ENCODE assay signal across 8 cellular contexts in the genomic region with DNA sequence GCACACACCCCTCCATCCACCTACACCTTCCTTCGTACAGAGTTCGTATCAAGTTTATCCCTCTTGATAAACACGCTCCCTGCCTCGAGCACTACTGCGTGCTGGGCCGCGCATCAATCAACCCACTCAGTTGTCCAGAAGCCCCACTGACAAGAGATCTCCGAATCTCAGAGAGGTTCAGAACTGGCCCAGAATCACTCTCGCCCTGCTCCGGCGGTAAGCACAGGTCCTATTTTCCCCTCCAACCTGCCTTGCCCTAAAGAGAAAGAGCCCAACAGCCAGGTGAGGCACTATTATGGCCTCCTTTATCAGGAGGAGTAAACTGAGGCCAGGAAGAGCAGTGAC. TPM values are rescaled to one million over a fixed set of nuclear protein-coding genes. Genes with fewer than 3 reads are reported as not detected.
DNase-seq lines count a peak whose midpoint lies in the region; ATAC-seq and TF ChIP-seq lines count a peak whose summit lies in the region.

No MANE protein-coding gene starts in this region.

- peaks cover 6% of the 10 kb centered on the region for H3F3A ChIP-seq in neural cell (ENCODE audit: insufficient read depth, low read length, poor library complexity, severe bottlenecking)

- peak overlapping the region; percentile 15 for H3K4me2 ChIP-seq in neural cell (ENCODE audit: low read length)

- H3K27me3 Mint-ChIP-seq in CD4-positive, CD25-positive, alpha-beta regulatory T cell = peaks cover 5% of the 10 kb centered on the region

- no peaks in the 10 kb centered on the region for H4K20me1 ChIP-seq in neural cell (ENCODE audit: insufficient read depth)

- H3K4me3 ChIP-seq in CD4-positive, CD25-positive, alpha-beta regulatory T cell (ENCODE audit: low read depth, low read length) = peak overlapping the region; percentile 81
- H3K4me3 ChIP-seq in HUES6 (ENCODE audit: low read depth, low read length) (peak overlapping the region; percentile 46), coronary artery (peak overlapping the region; percentile 91), neural cell (ENCODE audit: low read length) (peak overlapping the region; percentile 95)

- TF ChIP-seq EP300 in neural cell (conservative IDR thresholded peaks at IDR 0.05; ENCODE audit: poor library complexity, severe bottlenecking) = no peak

- H3K9me3 Mint-ChIP-seq in CD4-positive, CD25-positive, alpha-beta regulatory T cell = peaks cover 0 to 2% (median 0%) of the 10 kb centered on the region in 7 donors

- H3K36me3 ChIP-seq in CD4-positive, CD25-positive, alpha-beta regulatory T cell (ENCODE audit: control insufficient read depth, insufficient read depth, low read length) = peaks cover 20% of the 10 kb centered on the region
- H3K36me3 ChIP-seq in HUES6 (ENCODE audit: control insufficient read depth, insufficient read depth, low read length) (peaks cover 22% of the 10 kb centered on the region), neural cell (ENCODE audit: insufficient read depth, low read length) (no peaks in the 10 kb centered on the region)

- peaks cover 30% of the 10 kb centered on the region for H3K79me2 ChIP-seq in neural cell (replicated peaks; ENCODE audit: insufficient read depth, low read length)

- ATAC-seq in CD4-positive, CD25-positive, alpha-beta regulatory T cell (ENCODE audit: low read depth in 2 of 2) = peak; percentile 9 to 27
- ATAC-seq in HG03039 (IDR thresholded peaks at IDR 0.05; ENCODE audit: unreplicated experiment) = no peak

- H3K9ac ChIP-seq in HUES6 (ENCODE audit: low read length) (no peak overlapping the region), neural cell (ENCODE audit: low read length) (peak overlapping the region; percentile 67)

- H3K36me3 Mint-ChIP-seq in CD4-positive, CD25-positive, alpha-beta regulatory T cell = peaks cover 7% of the 10 kb centered on the region

- no peak for DNase-seq in CD4-positive, CD25-positive, alpha-beta regulatory T cell
- no peak for DNase-seq in coronary artery (ENCODE audit: low spot score)
- DNase-seq in NCI-H187 (lab: John Stamatoyannopoulos, UW) = no peak
- no peak for DNase-seq in GM19240 (ENCODE audit: insufficient read length, low spot score)
- DNase-seq in NCI-H2107 treated with DMSO at 0.1 percent for 48 hours (lab: John Stamatoyannopoulos, UW; ENCODE audit: unreplicated experiment) = no peak

- H3K4me1 Mint-ChIP-seq in CD4-positive, CD25-positive, alpha-beta regulatory T cell = peaks cover 0 to 37% (median 28%) of the 10 kb centered on the region in 4 donors

- H3K9me3 ChIP-seq in CD4-positive, CD25-positive, alpha-beta regulatory T cell (ENCODE audit: control insufficient read depth in 2 of 2, low read length in 2 of 2) = no peaks in the 10 kb centered on the region
- no peaks in the 10 kb centered on the region for H3K9me3 ChIP-seq in HUES6 (ENCODE audit: control insufficient read depth, insufficient read depth, low read depth, low read length)
- no peaks in the 10 kb centered on the region for H3K9me3 ChIP-seq in neural cell (ENCODE audit: low read length)

- no peak for TF ChIP-seq RAD21 in neural cell (conservative IDR thresholded peaks at IDR 0.05)

- peaks cover 39% of the 10 kb centered on the region for H3K4me1 ChIP-seq in CD4-positive, CD25-positive, alpha-beta regulatory T cell (ENCODE audit: control insufficient read depth, insufficient read depth, low read length, poor library complexity, severe bottlenecking)
- H3K4me1 ChIP-seq in HUES6 (ENCODE audit: control insufficient read depth, insufficient read depth, low read length) = peaks cover 41% of the 10 kb centered on the region

- peak overlapping the region; percentile 94 to 97 (median 94) for H3K4me3 Mint-ChIP-seq in CD4-positive, CD25-positive, alpha-beta regulatory T cell

- H2AFZ ChIP-seq in neural cell (ENCODE audit: low read depth, low read length) = peak overlapping the region; percentile 78

- H3K27ac ChIP-seq in CD4-positive, CD25-positive, alpha-beta regulatory T cell (ENCODE audit: insufficient read depth, low read length, poor library complexity, severe bottlenecking) = peak overlapping the region; percentile 94
- H3K27ac ChIP-seq in HUES6 (ENCODE audit: low read depth, low read length) = no peak overlapping the region
- H3K27ac ChIP-seq in coronary artery = peak overlapping the region; percentile 92 to 95
- peak overlapping the region; percentile 64 for H3K27ac ChIP-seq in neural cell (ENCODE audit: low read length)

- no peaks in the 10 kb centered on the region for H3K9me2 ChIP-seq in neural cell (ENCODE audit: insufficient read depth, low read length)

- peak overlapping the region; percentile 99 to 100 (median 100) for H3K27ac Mint-ChIP-seq in CD4-positive, CD25-positive, alpha-beta regulatory T cell

- no peaks in the 10 kb centered on the region for H3K27me3 ChIP-seq in CD4-positive, CD25-positive, alpha-beta regulatory T cell (ENCODE audit: control insufficient read depth, insufficient read depth, low read length)
- no peaks in the 10 kb centered on the region for H3K27me3 ChIP-seq in HUES6 (ENCODE audit: control insufficient read depth, insufficient read depth, low read length)
- H3K27me3 ChIP-seq in neural cell (ENCODE audit: insufficient read depth, low read depth, low read length) = no peaks in the 10 kb centered on the region

- TF ChIP-seq CTCF in coronary artery (IDR thresholded peaks at IDR 0.05) = no peak
- TF ChIP-seq CTCF in neural cell (IDR thresholded peaks at IDR 0.05; ENCODE audit: poor library complexity, severe bottlenecking) = no peak

TF ChIP-seq in neural cell, 6 proteins besides CTCF, POLR2A, EP300 and RAD21:
- TF ChIP-seq SMC3 (conservative IDR thresholded peaks at IDR 0.05; ENCODE audit: poor library complexity) (no peak), MXI1 (conservative IDR thresholded peaks at IDR 0.05; ENCODE audit: poor library complexity, severe bottlenecking) (no peak), TAF1 (IDR thresholded peaks at IDR 0.05; ENCODE audit: low read depth) (no peak), REST (IDR thresholded peaks at IDR 0.05; ENCODE audit: borderline replicate concordance) (no peak)
TF ChIP-seq in neural cell: peak in this region for 0.

RNA-seq across cellular contexts. Expression of gene NISCH, which starts 0.5 kb away (rescaled TPM):
- 168 TPM for total RNA-seq in CD4-positive, CD25-positive, alpha-beta regulatory T cell
- polyA plus RNA-seq in CD4-positive, CD25-positive, alpha-beta regulatory T cell = 10 to 100 TPM; 12.6 to 17.4 (median 15.2) TPM
- polyA plus RNA-seq in neural cell = 88.9 and 107 TPM in 2 replicates
- polyA minus RNA-seq in neural cell = 143 and 156 TPM in 2 replicates

RNA-seq across cellular contexts. Expression of gene TNNC1, which starts 1.1 kb away (rescaled TPM):
- total RNA-seq in CD4-positive, CD25-positive, alpha-beta regulatory T cell = 3.9 TPM
- 1 to 10 TPM in 1 of 4 donors, under 1 TPM in 3; 0.38 to 1.1 (median 0.52) TPM for polyA plus RNA-seq in CD4-positive, CD25-positive, alpha-beta regulatory T cell
- 2.2 TPM in 1 of 2 replicates, not detected in the other for polyA plus RNA-seq in neural cell
- polyA minus RNA-seq in neural cell = not detected in 2 replicates

RNA-seq across cellular contexts. Expression of gene SEMA3G, which starts 10.0 kb away (rescaled TPM):
- 33.1 TPM for total RNA-seq in CD4-positive, CD25-positive, alpha-beta regulatory T cell
- 1 to 10 TPM; 3.2 to 5.4 (median 3.6) TPM for polyA plus RNA-seq in CD4-positive, CD25-positive, alpha-beta regulatory T cell
- polyA plus RNA-seq in neural cell = not detected in 2 replicates
- polyA minus RNA-seq in neural cell = not detected in 2 replicates

RNA-seq across cellular contexts. Expression of gene STAB1, which starts 40.2 kb away (rescaled TPM):
- 0.42 TPM for total RNA-seq in CD4-positive, CD25-positive, alpha-beta regulatory T cell
- polyA plus RNA-seq in CD4-positive, CD25-positive, alpha-beta regulatory T cell = not detected
- 0.28 and 0.50 TPM in 2 replicates for polyA plus RNA-seq in neural cell
- polyA minus RNA-seq in neural cell = not detected in 2 replicates

RNA-seq across cellular contexts. Expression of gene PHF7, which starts 44.5 kb away (rescaled TPM):
- total RNA-seq in CD4-positive, CD25-positive, alpha-beta regulatory T cell = 14.7 TPM
- 10 to 100 TPM in 3 of 4 donors, 1 to 10 TPM in 1; 7.0 to 15.5 (median 12.7) TPM for polyA plus RNA-seq in CD4-positive, CD25-positive, alpha-beta regulatory T cell
- polyA plus RNA-seq in neural cell = 8.8 and 11.5 TPM in 2 replicates
- polyA minus RNA-seq in neural cell = 11.7 and 13.4 TPM in 2 replicates
